8 cellular contexts compared by ENCODE assay signal in the genomic region with DNA sequence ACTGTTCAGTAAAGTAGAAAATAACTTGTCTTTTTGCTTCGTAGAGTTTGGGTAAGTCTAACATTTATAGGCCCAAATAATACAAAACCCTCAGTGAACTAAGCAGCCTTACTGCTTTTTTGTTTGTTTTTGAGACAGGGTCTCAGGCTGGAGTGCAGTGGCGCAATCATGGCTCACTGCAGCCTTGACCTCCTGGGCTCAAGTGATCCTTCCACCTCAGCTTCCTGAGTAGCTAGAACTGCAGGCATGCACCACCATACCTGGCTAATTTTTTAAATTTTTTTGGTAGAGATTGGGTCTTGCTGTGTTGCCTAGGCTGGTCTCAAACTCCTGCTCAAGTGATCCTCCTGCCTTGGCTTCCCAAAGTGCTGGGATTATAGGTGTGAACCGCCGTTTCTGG. TPM values are rescaled to one million over a fixed set of nuclear protein-coding genes. Genes with fewer than 3 reads are reported as not detected.
DNase-seq lines count a peak whose midpoint lies in the region; ATAC-seq, FAIRE-seq and TF ChIP-seq lines count a peak whose summit lies in the region.
"Not testable (repeated sequence)": the region's sequence is repeated elsewhere in the genome, so short reads cannot be mapped to it uniquely, and the experiment has no call there.
"Had no signal": no experiment of that assay in that cellular context is flagged by ENCODE, and none has a peak within 500 bp of the region (broad histone marks: within the 10 kb centered on the region; RNA-seq: fewer than 3 reads in every experiment).

No MANE protein-coding gene starts in this region.

- H3K27me3 ChIP-seq in IMR-90 (ENCODE audit: control insufficient read depth, insufficient read depth, low read length); colonic mucosa; HepG2 (ENCODE audit: control insufficient read depth in 1 of 2, insufficient read depth in 2 of 2, low read length in 2 of 2); suprapubic skin: not testable (repeated sequence)

- TF ChIP-seq CTCF in IMR-90 (conservative IDR thresholded peaks at IDR 0.05; ENCODE audit: low read depth, low read length); colonic mucosa (IDR thresholded peaks at IDR 0.05); HepG2 (CRISPR knock-in tag; IDR thresholded peaks at IDR 0.05); osteocyte (IDR thresholded peaks at IDR 0.05); suprapubic skin (IDR thresholded peaks at IDR 0.05): not testable (repeated sequence)

- not testable (repeated sequence) for H3K4me1 ChIP-seq in IMR-90 (ENCODE audit: control insufficient read depth, insufficient read depth, low read length); colonic mucosa
- H3K4me1 ChIP-seq in HepG2 (ENCODE audit: insufficient read depth, low read length) (peaks cover 58% of the 10 kb centered on the region), suprapubic skin (peaks cover 27% of the 10 kb centered on the region)

- not testable (repeated sequence) for H3K9me3 Mint-ChIP-seq in T-helper 2 cell treated with Interferon-gamma antibody and Interleukin-4, amounts not matched to agents 5 μg/mL and 100 μg/mL, for 36 hours; activated T-helper 17 cell treated with anti-CD3 and anti-CD28 coated beads, Interleukin-2, amount 50 U/mL, for 72 hours; osteocyte (ENCODE audit: unreplicated experiment)

- TF ChIP-seq RAD21 in IMR-90 (IDR thresholded peaks at IDR 0.05; ENCODE audit: low read length); HepG2 (CRISPR knock-in tag; IDR thresholded peaks at IDR 0.05): not testable (repeated sequence)

- POLR2A ChIA-PET in IMR-90 (lab: Charles Lee; ENCODE audit: unreplicated experiment) (interaction anchor here (0.6 to 1.1 kb wide), 2 partner anchors 18 to 23 kb away, joined by 3 to 14 read pairs; no protein-coding TSS in a partner anchor), HepG2 (lab: Yijun Ruan, JAX) (interaction anchor here (4.9 kb wide), 1 partner anchor 18 kb away, joined by 37 read pairs; the partner anchor contains the start of gene HIPK1)

- H4K91ac ChIP-seq in IMR-90 (ENCODE audit: insufficient read depth, low read depth, low read length): not testable (repeated sequence)

- H4K8ac ChIP-seq in IMR-90 (ENCODE audit: low read depth in 2 of 2, low read length in 2 of 2): not testable (repeated sequence)

- not testable (repeated sequence) for H3K27ac ChIP-seq in IMR-90 (ENCODE audit: insufficient read depth, low read length)
- H3K27ac ChIP-seq in colonic mucosa: peak overlapping the region; percentile 27
- H3K27ac ChIP-seq in HepG2 (ENCODE audit: extremely low read length, insufficient read depth, low read length): peak overlapping the region; percentile 62
- H3K27ac ChIP-seq in suprapubic skin: peak overlapping the region; percentile 5

- H3K9me3 ChIP-seq in IMR-90 (ENCODE audit: control insufficient read depth, insufficient read depth, low read length); colonic mucosa; HepG2 (ENCODE audit: low read length); suprapubic skin: not testable (repeated sequence)

- H2AK5ac ChIP-seq in IMR-90 (ENCODE audit: low read depth, low read length): not testable (repeated sequence)

- not testable (repeated sequence) for FAIRE-seq in HepG2 (lab: Jason Lieb, UNC)

- H3K36me3 ChIP-seq in IMR-90 (ENCODE audit: control insufficient read depth, insufficient read depth, low read length); colonic mucosa; HepG2 (replicated peaks in 1 of 2; ENCODE audit: control insufficient read depth in 1 of 2, insufficient read depth in 2 of 2, low read length in 2 of 2); suprapubic skin: not testable (repeated sequence)

- H3K56ac ChIP-seq in IMR-90 (ENCODE audit: extremely low read depth, insufficient read depth, low read length): not testable (repeated sequence)

- not testable (repeated sequence) for H2BK120ac ChIP-seq in IMR-90 (ENCODE audit: low read depth, low read length)

- CTCF ChIA-PET in IMR-90 (lab: Yijun Ruan, JAX): interaction anchor here (0.6 to 1.5 kb wide), 2 partner anchors 11 to 1235 kb away, joined by 3 to 5 read pairs; no protein-coding TSS in a partner anchor
- CTCF ChIA-PET in HepG2 (lab: Yijun Ruan, JAX; ENCODE audit: low intra/inter-chr PET ratio, low total read pairs): not testable (repeated sequence)

- peak overlapping the region; percentile 71 for H3K27ac Mint-ChIP-seq in T-helper 2 cell treated with Interferon-gamma antibody and Interleukin-4, amounts not matched to agents 5 μg/mL and 100 μg/mL, for 36 hours
- peak overlapping the region; percentile 91 for H3K27ac Mint-ChIP-seq in activated T-helper 17 cell treated with anti-CD3 and anti-CD28 coated beads, Interleukin-2, amount 50 U/mL, for 72 hours
- peak overlapping the region; percentile 57 for H3K27ac Mint-ChIP-seq in osteocyte (ENCODE audit: unreplicated experiment)

- not testable (repeated sequence) for BruUV-seq in IMR-90 (replicated peaks; lab: Mats Ljungman, UMichigan); HepG2 (replicated peaks; lab: Mats Ljungman, UMichigan)

- not testable (repeated sequence) for H2BK5ac ChIP-seq in IMR-90 (ENCODE audit: low read depth, low read length, poor library complexity, severe bottlenecking)

- peaks cover 14% of the 10 kb centered on the region; the same call in 1 of the 2 replicates for H4K20me1 ChIP-seq in IMR-90 (ENCODE audit: insufficient read depth, low read length)
- not testable (repeated sequence) for H4K20me1 ChIP-seq in HepG2 (ENCODE audit: insufficient read depth, low read length)

- not testable (repeated sequence) for H3K9ac ChIP-seq in IMR-90 (ENCODE audit: low read depth, low read length); colonic mucosa (ENCODE audit: low read depth in 2 of 2, low read length in 2 of 2); HepG2 (ENCODE audit: insufficient read depth, low read depth, low read length)

- not testable (repeated sequence) for H3K23ac ChIP-seq in IMR-90 (ENCODE audit: low read depth, low read length)

- H3K4ac ChIP-seq in IMR-90 (ENCODE audit: low read depth, low read length): not testable (repeated sequence)

- no CpG with 5 or more reads among the region's 4 CpGs for WGBS in IMR-90 (ENCODE audit: extremely low coverage in 2 of 2, insufficient read length in 1 of 2), 2 experiments
- 14% methylated on average over 4 of the region's 4 CpGs for WGBS in HepG2 (ENCODE audit: low lambda C conversion rate)
- WGBS in suprapubic skin: 82% methylated on average over 4 of the region's 4 CpGs

- ATAC-seq in IMR-90 (ENCODE audit: low read depth) (peak; percentile 19; the same call in 1 of the 2 replicates), HepG2 (peak; percentile 75)
- ATAC-seq in activated T-helper 17 cell treated with anti-CD3 and anti-CD28 coated beads, Interleukin-2, amount 50 U/mL, for 72 hours (replicated peaks): not testable (repeated sequence)

- TF ChIP-seq POLR2A in IMR-90 (IDR thresholded peaks at IDR 0.05; ENCODE audit: low read depth, low read length); HepG2 (IDR thresholded peaks at IDR 0.05; ENCODE audit: insufficient read depth in 1 of 2, low read depth in 2 of 2, low read length in 2 of 2); suprapubic skin (IDR thresholded peaks at IDR 0.05): not testable (repeated sequence)

- H3K14ac ChIP-seq in IMR-90 (replicated peaks; ENCODE audit: low read depth, low read length): not testable (repeated sequence)

- dilution Hi-C loops in IMR-90 (cut with HindIII; ENCODE audit: low sequenced_read_pairs, unreplicated experiment): not testable (repeated sequence)

- not testable (repeated sequence) for H3K18ac ChIP-seq in IMR-90 (ENCODE audit: low read depth, low read length)

- H3K4me3 ChIP-seq in IMR-90 (ENCODE audit: insufficient read depth, low read depth, low read length); colonic mucosa; suprapubic skin: not testable (repeated sequence)
- H3K4me3 ChIP-seq in HepG2 (replicated peaks in 1 of 3; ENCODE audit: insufficient read depth in 1 of 3, low read depth in 2 of 3, low read length in 3 of 3): peak overlapping the region in 2 of 3 experiments; percentile 5 to 27; a peak in 2 of 6 replicates

- not testable (repeated sequence) for H3K4me3 Mint-ChIP-seq in T-helper 2 cell treated with Interferon-gamma antibody and Interleukin-4, amounts not matched to agents 5 μg/mL and 100 μg/mL, for 36 hours; osteocyte (ENCODE audit: unreplicated experiment)
- peak overlapping the region; percentile 84 for H3K4me3 Mint-ChIP-seq in activated T-helper 17 cell treated with anti-CD3 and anti-CD28 coated beads, Interleukin-2, amount 50 U/mL, for 72 hours

- H3K4me2 ChIP-seq in IMR-90 (ENCODE audit: low read depth, low read length): not testable (repeated sequence)
- peak overlapping the region; percentile 37 for H3K4me2 ChIP-seq in HepG2 (ENCODE audit: low read depth, low read length)

- in situ Hi-C loops in IMR-90 (cut with MboI; ENCODE audit: low sequenced_read_pairs); HepG2 (cut with HindIII; ENCODE audit: extremely low pct_ligation_motif_present, low pct_unique_long_range_greater_than_20kb): not testable (repeated sequence)

- H4K5ac ChIP-seq in IMR-90 (ENCODE audit: low read depth, low read length): not testable (repeated sequence)

- not testable (repeated sequence) for DNase-seq in IMR-90; T-helper 2 cell treated with Interferon-gamma antibody and Interleukin-4, amounts not matched to agents 5 μg/mL and 100 μg/mL, for 36 hours (ENCODE audit: low spot score); colonic mucosa; osteocyte (ENCODE audit: extremely low spot score, unreplicated experiment); suprapubic skin (ENCODE audit: low spot score in 2 of 2)
- peak; percentile 35 for DNase-seq in HepG2 (ENCODE audit: low spot score)

- H3K36me3 Mint-ChIP-seq in T-helper 2 cell treated with Interferon-gamma antibody and Interleukin-4, amounts not matched to agents 5 μg/mL and 100 μg/mL, for 36 hours (ENCODE audit: low read depth): peaks cover 35% of the 10 kb centered on the region
- peaks cover 68% of the 10 kb centered on the region for H3K36me3 Mint-ChIP-seq in activated T-helper 17 cell treated with anti-CD3 and anti-CD28 coated beads, Interleukin-2, amount 50 U/mL, for 72 hours (ENCODE audit: low read depth)
- peaks cover 16% of the 10 kb centered on the region for H3K36me3 Mint-ChIP-seq in osteocyte (ENCODE audit: unreplicated experiment)

- TF ChIP-seq EP300 in HepG2 (IDR thresholded peaks at IDR 0.05; ENCODE audit: low read depth in 2 of 2, low read length in 2 of 2): peak in 1 of 2 experiments; percentile 47; a peak in 1 of 4 replicates
- TF ChIP-seq EP300 in HepG2 (CRISPR knock-in tag; IDR thresholded peaks at IDR 0.05; ENCODE audit: borderline replicate concordance); suprapubic skin (IDR thresholded peaks at IDR 0.05): not testable (repeated sequence)

- H2BK20ac ChIP-seq in IMR-90 (ENCODE audit: low read depth, low read length): not testable (repeated sequence)

- intact Hi-C loops in IMR-90 (cut with micrococcal nuclease): loop anchor here (5.0 kb wide), 1 partner anchor 111 kb away; no protein-coding TSS in a partner anchor
- intact Hi-C loops in colonic mucosa (cut with DNase I): not testable (repeated sequence)
- intact Hi-C loops in HepG2 (cut with micrococcal nuclease; ENCODE audit: unreplicated experiment): loop anchor here (2.0 to 5.0 kb wide), 2 partner anchors 17 to 111 kb away; no protein-coding TSS in a partner anchor

- not testable (repeated sequence) for H2AK9ac ChIP-seq in IMR-90 (replicated peaks; ENCODE audit: low read depth, low read length, poor library complexity)

- not testable (repeated sequence) for H3K27me3 Mint-ChIP-seq in T-helper 2 cell treated with Interferon-gamma antibody and Interleukin-4, amounts not matched to agents 5 μg/mL and 100 μg/mL, for 36 hours (ENCODE audit: low read depth); activated T-helper 17 cell treated with anti-CD3 and anti-CD28 coated beads, Interleukin-2, amount 50 U/mL, for 72 hours; osteocyte (ENCODE audit: unreplicated experiment)

- peaks cover 29 to 56% of the 10 kb centered on the region in 2 experiments for H3K79me1 ChIP-seq in IMR-90 (ENCODE audit: low read depth in 1 of 2, low read length in 2 of 2)

- not testable (repeated sequence) for H2AFZ ChIP-seq in IMR-90 (replicated peaks; ENCODE audit: low read length, poor library complexity); HepG2 (ENCODE audit: low read length)

- not testable (repeated sequence) for H3K9me1 ChIP-seq in IMR-90 (ENCODE audit: insufficient read depth, low read length)

- not testable (repeated sequence) for H2BK15ac ChIP-seq in IMR-90 (ENCODE audit: low read depth, low read length)

- H3K4me1 Mint-ChIP-seq in T-helper 2 cell treated with Interferon-gamma antibody and Interleukin-4, amounts not matched to agents 5 μg/mL and 100 μg/mL, for 36 hours (ENCODE audit: low read depth): peaks cover 48% of the 10 kb centered on the region
- peaks cover 29% of the 10 kb centered on the region for H3K4me1 Mint-ChIP-seq in activated T-helper 17 cell treated with anti-CD3 and anti-CD28 coated beads, Interleukin-2, amount 50 U/mL, for 72 hours
- peaks cover 17% of the 10 kb centered on the region for H3K4me1 Mint-ChIP-seq in osteocyte (ENCODE audit: unreplicated experiment)

- H3K79me2 ChIP-seq in HepG2 (ENCODE audit: insufficient read depth, low read length): peaks cover 67% of the 10 kb centered on the region

RNA-seq across cellular contexts. Expression of gene HIPK1, which starts 19.0 kb away (rescaled TPM):
- total RNA-seq in IMR-90 (2012; rRNA removed) (25.3 and 33.9 TPM in 2 replicates), colonic mucosa (10 to 100 TPM; 61.2 to 91.2 TPM), HepG2 (2016; rRNA removed; fragmentation: Illumina TruSeq; extraction: Trizol) (20.8 and 28.9 TPM in 2 replicates), osteocyte (61.1 and 62.5 TPM in 2 replicates), suprapubic skin (10 to 100 TPM; 59.4 to 81.8 (median 69.7) TPM)
- polyA plus RNA-seq in IMR-90 (2012; rRNA removed) (15.1 and 15.3 TPM in 2 replicates), HepG2 (2011; rRNA removed) (31.8 and 33.4 TPM in 2 replicates)
- 3.0 and 9.2 TPM in 2 replicates for polyA plus RNA-seq in IMR-90 (2012; cell fraction: cytosol; rRNA removed)
- 17.7 and 21.3 TPM in 2 replicates for polyA plus RNA-seq in IMR-90 (2012; cell fraction: nucleus; rRNA removed; ENCODE audit: low replicate concordance)
- total RNA-seq in activated T-helper 17 cell treated with anti-CD3 and anti-CD28 coated beads, Interleukin-2, amount 50 U/mL, for 72 hours: 10 to 100 TPM; 44.4 to 71.0 TPM
- 2.6 and 3.3 TPM in 2 replicates for total RNA-seq in HepG2 (2016; cell fraction: cytosol; rRNA removed; fragmentation: Illumina TruSeq; extraction: Trizol; ENCODE audit: low read depth)
- 21.2 and 27.9 TPM in 2 replicates for total RNA-seq in HepG2 (2016; cell fraction: insoluble cytoplasmic fraction; rRNA removed; fragmentation: Illumina TruSeq; extraction: Trizol)
- 9.1 and 10.1 TPM in 2 replicates for total RNA-seq in HepG2 (2016; cell fraction: membrane; rRNA removed; fragmentation: Illumina TruSeq; extraction: Trizol)
- 17.6 and 20.7 TPM in 2 replicates for total RNA-seq in HepG2 (2016; cell fraction: nucleus; rRNA removed; fragmentation: Illumina TruSeq; extraction: Trizol)
- 23.7 and 24.9 TPM in 2 replicates for polyA plus RNA-seq in HepG2 (2011; cell fraction: cytosol; rRNA removed)
- 27.2 and 33.2 TPM in 2 replicates for polyA plus RNA-seq in HepG2 (2011; cell fraction: nucleus; rRNA removed)
- 17.6 and 21.9 TPM in 2 replicates for polyA plus RNA-seq in HepG2 (2012)
- 0.47 and 0.53 TPM in 2 replicates for polyA plus RNA-seq in HepG2 (2016; cell fraction: cytosol; fragmentation: Illumina TruSeq; extraction: Trizol; ENCODE audit: low read depth)
- polyA plus RNA-seq in HepG2 (2016; cell fraction: insoluble cytoplasmic fraction; fragmentation: Illumina TruSeq; extraction: Trizol; ENCODE audit: low read depth): 22.0 and 23.3 TPM in 2 replicates
- 3.1 and 4.1 TPM in 2 replicates for polyA plus RNA-seq in HepG2 (2016; cell fraction: membrane; fragmentation: Illumina TruSeq; extraction: Trizol; ENCODE audit: low read depth)
- 21.7 and 22.1 TPM in 2 replicates for polyA plus RNA-seq in HepG2 (2016; cell fraction: nucleus; fragmentation: Illumina TruSeq; extraction: Trizol; ENCODE audit: insufficient read depth, low read depth)
- 188 and 239 TPM in 2 replicates for polyA minus RNA-seq in HepG2 (2011; rRNA and poly(A)+ RNA removed; ENCODE audit: low replicate concordance)
- 49.5 and 56.5 TPM in 2 replicates for polyA minus RNA-seq in HepG2 (2011; cell fraction: cytosol; rRNA and poly(A)+ RNA removed)
- polyA minus RNA-seq in HepG2 (2011; cell fraction: nucleus; rRNA and poly(A)+ RNA removed): 32.8 and 43.5 TPM in 2 replicates

RNA-seq across cellular contexts. Expression of gene OLFML3, which starts 31.1 kb away (rescaled TPM):
- total RNA-seq in IMR-90 (2012; rRNA removed) (37.8 and 40.9 TPM in 2 replicates), colonic mucosa (10 to 100 TPM in 1 of 2 donors, 1 to 10 TPM in 1; 6.1 to 17.4 TPM), HepG2 (2016; rRNA removed; fragmentation: Illumina TruSeq; extraction: Trizol) (2.1 and 5.1 TPM in 2 replicates), osteocyte (36.5 and 37.0 TPM in 2 replicates), suprapubic skin (10 to 100 TPM in 3 of 4 donors, 1 to 10 TPM in 1; 8.3 to 21.0 (median 18.0) TPM)
- polyA plus RNA-seq in IMR-90 (2012; rRNA removed) (66.6 and 71.3 TPM in 2 replicates), HepG2 (2011; rRNA removed) (1.4 and 2.0 TPM in 2 replicates)
- polyA plus RNA-seq in IMR-90 (2012; cell fraction: cytosol; rRNA removed): 58.3 and 69.7 TPM in 2 replicates
- 25.9 and 31.7 TPM in 2 replicates for polyA plus RNA-seq in IMR-90 (2012; cell fraction: nucleus; rRNA removed; ENCODE audit: low replicate concordance)
- total RNA-seq in activated T-helper 17 cell treated with anti-CD3 and anti-CD28 coated beads, Interleukin-2, amount 50 U/mL, for 72 hours: under 1 TPM; 0.13 to 0.40 TPM
- 0.71 and 0.81 TPM in 2 replicates for total RNA-seq in HepG2 (2016; cell fraction: cytosol; rRNA removed; fragmentation: Illumina TruSeq; extraction: Trizol; ENCODE audit: low read depth)
- 1.9 and 5.7 TPM in 2 replicates for total RNA-seq in HepG2 (2016; cell fraction: insoluble cytoplasmic fraction; rRNA removed; fragmentation: Illumina TruSeq; extraction: Trizol)
- 1.1 TPM in 2 replicates for total RNA-seq in HepG2 (2016; cell fraction: membrane; rRNA removed; fragmentation: Illumina TruSeq; extraction: Trizol)
- 4.8 and 6.4 TPM in 2 replicates for total RNA-seq in HepG2 (2016; cell fraction: nucleus; rRNA removed; fragmentation: Illumina TruSeq; extraction: Trizol)
- 1.3 and 1.9 TPM in 2 replicates for polyA plus RNA-seq in HepG2 (2011; cell fraction: cytosol; rRNA removed)
- polyA plus RNA-seq in HepG2 (2011; cell fraction: nucleus; rRNA removed): 0.76 and 0.92 TPM in 2 replicates
- polyA plus RNA-seq in HepG2 (2012): 0.63 and 1.3 TPM in 2 replicates
- 0.66 and 0.72 TPM in 2 replicates for polyA plus RNA-seq in HepG2 (2016; cell fraction: cytosol; fragmentation: Illumina TruSeq; extraction: Trizol; ENCODE audit: low read depth)
- 2.1 and 2.5 TPM in 2 replicates for polyA plus RNA-seq in HepG2 (2016; cell fraction: insoluble cytoplasmic fraction; fragmentation: Illumina TruSeq; extraction: Trizol; ENCODE audit: low read depth)
- polyA plus RNA-seq in HepG2 (2016; cell fraction: membrane; fragmentation: Illumina TruSeq; extraction: Trizol; ENCODE audit: low read depth): 0.92 and 1.4 TPM in 2 replicates
- polyA plus RNA-seq in HepG2 (2016; cell fraction: nucleus; fragmentation: Illumina TruSeq; extraction: Trizol; ENCODE audit: insufficient read depth, low read depth): 8.2 and 9.1 TPM in 2 replicates
- 0.37 and 3.1 TPM in 2 replicates for polyA minus RNA-seq in HepG2 (2011; rRNA and poly(A)+ RNA removed; ENCODE audit: low replicate concordance)
- polyA minus RNA-seq in HepG2 (2011; cell fraction: cytosol; rRNA and poly(A)+ RNA removed): 0.40 and 0.88 TPM in 2 replicates
- polyA minus RNA-seq in HepG2 (2011; cell fraction: nucleus; rRNA and poly(A)+ RNA removed): 0.77 and 1.1 TPM in 2 replicates
- polyA plus RNA-seq: neural cell had no signal

RNA-seq across cellular contexts. Expression of gene DCLRE1B, which starts 43.0 kb away (rescaled TPM):
- total RNA-seq in IMR-90 (2012; rRNA removed) (6.1 TPM in 2 replicates), colonic mucosa (1 to 10 TPM; 5.4 to 9.5 TPM), HepG2 (2016; rRNA removed; fragmentation: Illumina TruSeq; extraction: Trizol) (8.0 and 11.5 TPM in 2 replicates), osteocyte (8.6 and 10.0 TPM in 2 replicates), suprapubic skin (1 to 10 TPM; 4.3 to 8.9 (median 6.3) TPM)
- polyA plus RNA-seq in IMR-90 (2012; rRNA removed) (4.4 and 4.9 TPM in 2 replicates), HepG2 (2011; rRNA removed) (2.3 and 2.7 TPM in 2 replicates)
- 2.6 and 2.7 TPM in 2 replicates for polyA plus RNA-seq in IMR-90 (2012; cell fraction: cytosol; rRNA removed)
- 1.1 and 1.4 TPM in 2 replicates for polyA plus RNA-seq in IMR-90 (2012; cell fraction: nucleus; rRNA removed; ENCODE audit: low replicate concordance)
- 10 to 100 TPM; 16.1 to 21.4 TPM for total RNA-seq in activated T-helper 17 cell treated with anti-CD3 and anti-CD28 coated beads, Interleukin-2, amount 50 U/mL, for 72 hours
- total RNA-seq in HepG2 (2016; cell fraction: cytosol; rRNA removed; fragmentation: Illumina TruSeq; extraction: Trizol; ENCODE audit: low read depth): 1.3 and 1.4 TPM in 2 replicates
- 7.3 and 9.5 TPM in 2 replicates for total RNA-seq in HepG2 (2016; cell fraction: insoluble cytoplasmic fraction; rRNA removed; fragmentation: Illumina TruSeq; extraction: Trizol)
- 5.6 and 5.7 TPM in 2 replicates for total RNA-seq in HepG2 (2016; cell fraction: membrane; rRNA removed; fragmentation: Illumina TruSeq; extraction: Trizol)
- 3.4 and 4.6 TPM in 2 replicates for total RNA-seq in HepG2 (2016; cell fraction: nucleus; rRNA removed; fragmentation: Illumina TruSeq; extraction: Trizol)
- polyA plus RNA-seq in HepG2 (2011; cell fraction: cytosol; rRNA removed): 2.3 and 2.9 TPM in 2 replicates
- 1.4 and 1.5 TPM in 2 replicates for polyA plus RNA-seq in HepG2 (2011; cell fraction: nucleus; rRNA removed)
- 4.4 and 6.4 TPM in 2 replicates for polyA plus RNA-seq in HepG2 (2012)
- polyA plus RNA-seq in HepG2 (2016; cell fraction: cytosol; fragmentation: Illumina TruSeq; extraction: Trizol; ENCODE audit: low read depth): 1.1 and 1.4 TPM in 2 replicates
- 12.5 and 13.5 TPM in 2 replicates for polyA plus RNA-seq in HepG2 (2016; cell fraction: insoluble cytoplasmic fraction; fragmentation: Illumina TruSeq; extraction: Trizol; ENCODE audit: low read depth)
- polyA plus RNA-seq in HepG2 (2016; cell fraction: membrane; fragmentation: Illumina TruSeq; extraction: Trizol; ENCODE audit: low read depth): 3.2 and 5.2 TPM in 2 replicates
- 6.1 and 6.6 TPM in 2 replicates for polyA plus RNA-seq in HepG2 (2016; cell fraction: nucleus; fragmentation: Illumina TruSeq; extraction: Trizol; ENCODE audit: insufficient read depth, low read depth)
- 5.8 and 20.0 TPM in 2 replicates for polyA minus RNA-seq in HepG2 (2011; rRNA and poly(A)+ RNA removed; ENCODE audit: low replicate concordance)
- 2.1 and 2.3 TPM in 2 replicates for polyA minus RNA-seq in HepG2 (2011; cell fraction: cytosol; rRNA and poly(A)+ RNA removed)
- 1.4 and 1.7 TPM in 2 replicates for polyA minus RNA-seq in HepG2 (2011; cell fraction: nucleus; rRNA and poly(A)+ RNA removed)

RNA-seq across cellular contexts. Expression of gene AP4B1, which starts 43.6 kb away (rescaled TPM):
- total RNA-seq in IMR-90 (2012; rRNA removed) (16.7 and 18.1 TPM in 2 replicates), colonic mucosa (10 to 100 TPM; 19.7 to 31.5 TPM), HepG2 (2016; rRNA removed; fragmentation: Illumina TruSeq; extraction: Trizol) (9.7 and 12.0 TPM in 2 replicates), osteocyte (15.3 and 19.7 TPM in 2 replicates), suprapubic skin (10 to 100 TPM; 10.9 to 34.0 (median 12.2) TPM)
- polyA plus RNA-seq in IMR-90 (2012; rRNA removed) (11.7 and 15.6 TPM in 2 replicates), HepG2 (2011; rRNA removed) (7.7 and 8.5 TPM in 2 replicates)
- 2.7 and 6.6 TPM in 2 replicates for polyA plus RNA-seq in IMR-90 (2012; cell fraction: cytosol; rRNA removed)
- 9.4 and 58.1 TPM in 2 replicates for polyA plus RNA-seq in IMR-90 (2012; cell fraction: nucleus; rRNA removed; ENCODE audit: low replicate concordance)
- 10 to 100 TPM; 46.5 to 61.7 TPM for total RNA-seq in activated T-helper 17 cell treated with anti-CD3 and anti-CD28 coated beads, Interleukin-2, amount 50 U/mL, for 72 hours
- 2.7 and 3.8 TPM in 2 replicates for total RNA-seq in HepG2 (2016; cell fraction: cytosol; rRNA removed; fragmentation: Illumina TruSeq; extraction: Trizol; ENCODE audit: low read depth)
- 11.0 TPM in 2 replicates for total RNA-seq in HepG2 (2016; cell fraction: insoluble cytoplasmic fraction; rRNA removed; fragmentation: Illumina TruSeq; extraction: Trizol)
- total RNA-seq in HepG2 (2016; cell fraction: membrane; rRNA removed; fragmentation: Illumina TruSeq; extraction: Trizol): 3.2 and 4.5 TPM in 2 replicates
- total RNA-seq in HepG2 (2016; cell fraction: nucleus; rRNA removed; fragmentation: Illumina TruSeq; extraction: Trizol): 9.5 and 10.7 TPM in 2 replicates
- polyA plus RNA-seq in HepG2 (2011; cell fraction: cytosol; rRNA removed): 3.2 and 3.9 TPM in 2 replicates
- polyA plus RNA-seq in HepG2 (2011; cell fraction: nucleus; rRNA removed): 19.9 and 25.7 TPM in 2 replicates
- 5.9 and 7.4 TPM in 2 replicates for polyA plus RNA-seq in HepG2 (2012)
- 0.76 and 0.99 TPM in 2 replicates for polyA plus RNA-seq in HepG2 (2016; cell fraction: cytosol; fragmentation: Illumina TruSeq; extraction: Trizol; ENCODE audit: low read depth)
- polyA plus RNA-seq in HepG2 (2016; cell fraction: insoluble cytoplasmic fraction; fragmentation: Illumina TruSeq; extraction: Trizol; ENCODE audit: low read depth): 7.3 and 8.2 TPM in 2 replicates
- 1.7 and 1.8 TPM in 2 replicates for polyA plus RNA-seq in HepG2 (2016; cell fraction: membrane; fragmentation: Illumina TruSeq; extraction: Trizol; ENCODE audit: low read depth)
- polyA plus RNA-seq in HepG2 (2016; cell fraction: nucleus; fragmentation: Illumina TruSeq; extraction: Trizol; ENCODE audit: insufficient read depth, low read depth): 25.9 and 26.7 TPM in 2 replicates
- 6.5 and 29.5 TPM in 2 replicates for polyA minus RNA-seq in HepG2 (2011; rRNA and poly(A)+ RNA removed; ENCODE audit: low replicate concordance)
- polyA minus RNA-seq in HepG2 (2011; cell fraction: cytosol; rRNA and poly(A)+ RNA removed): 4.1 and 4.3 TPM in 2 replicates
- 33.3 and 38.8 TPM in 2 replicates for polyA minus RNA-seq in HepG2 (2011; cell fraction: nucleus; rRNA and poly(A)+ RNA removed)
